Comparison of ENCODE assay signal across 8 cellular contexts in genomic region chr2:11582526-11583202, GRCh38. TPM values are rescaled to one million over a fixed set of nuclear protein-coding genes. Genes with fewer than 3 reads are reported as not detected.
DNase-seq lines count a peak whose midpoint lies in the region; ATAC-seq and TF ChIP-seq lines count a peak whose summit lies in the region.

No MANE protein-coding gene starts in this region.

- no peaks in the 10 kb centered on the region for H3K79me2 ChIP-seq in smooth muscle cell (ENCODE audit: low read depth)

- no peak overlapping the region for H2AFZ ChIP-seq in smooth muscle cell (ENCODE audit: low read depth)

- H3K27ac ChIP-seq in smooth muscle cell (ENCODE audit: low read depth): peak overlapping the region; percentile 97

- H3K9me3 ChIP-seq in smooth muscle cell (replicated peaks; ENCODE audit: low read depth): no peaks in the 10 kb centered on the region

- 54% methylated on average over 19 of the region's 19 CpGs for WGBS in smooth muscle cell (ENCODE audit: low lambda C conversion rate)

- H3K4me2 ChIP-seq in smooth muscle cell: peak overlapping the region; percentile 41

- H3K36me3 ChIP-seq in smooth muscle cell (ENCODE audit: low read depth): no peaks in the 10 kb centered on the region

- DNase-seq in activated CD4-positive, CD25-positive, alpha-beta regulatory T cell (lab: John Stamatoyannopoulos, UW): peak in 3 of 4 experiments; percentile 14 to 62 (median 32)
- DNase-seq in NCI-H1417 (lab: John Stamatoyannopoulos, UW) (peak; percentile 81 to 88 (median 88)), T-helper 1 cell (peak in 3 of 5 donors; percentile 27 to 41 (median 37)), astrocyte of the cerebellum (ENCODE audit: low read depth) (peak; percentile 1), iPS DF 19.7 (ENCODE audit: low read depth, low spot score) (peak; percentile 38), smooth muscle cell (lab: John Stamatoyannopoulos, UW; ENCODE audit: unreplicated experiment) (peak; percentile 38)

- no peak overlapping the region for H3K4me3 ChIP-seq in astrocyte of the cerebellum (ENCODE audit: low read depth, low read length)
- H3K4me3 ChIP-seq in smooth muscle cell: no peak overlapping the region

- in situ Hi-C loops in astrocyte of the cerebellum (cut with HindIII; ENCODE audit: low sequenced_read_pairs): no loop called here

- no peaks in the 10 kb centered on the region for H3K27me3 ChIP-seq in smooth muscle cell (ENCODE audit: low read depth)

- no peaks in the 10 kb centered on the region for H3F3A ChIP-seq in smooth muscle cell (ENCODE audit: low read depth)

- H4K20me1 ChIP-seq in smooth muscle cell (ENCODE audit: low read depth): no peaks in the 10 kb centered on the region

- TF ChIP-seq CTCF in astrocyte of the cerebellum (IDR thresholded peaks at IDR 0.05; ENCODE audit: low read depth, low read length, missing control alignments): peak; percentile 76
- peak; percentile 84 for TF ChIP-seq CTCF in smooth muscle cell (IDR thresholded peaks at IDR 0.05; ENCODE audit: borderline replicate concordance, insufficient read depth, poor library complexity, severe bottlenecking)

- H3K9ac ChIP-seq in smooth muscle cell (ENCODE audit: low read depth): peak overlapping the region; percentile 87

- ATAC-seq in activated CD4-positive, CD25-positive, alpha-beta regulatory T cell treated with anti-CD3 and anti-CD28 coated beads, Interleukin-2, amount 50 U/mL, for 24 hours: no peak
- no peak for ATAC-seq in GM19467 (IDR thresholded peaks at IDR 0.05; ENCODE audit: unreplicated experiment)

- peaks cover 7% of the 10 kb centered on the region for H3K4me1 ChIP-seq in smooth muscle cell (ENCODE audit: low read depth)

RNA-seq across cellular contexts. Expression of gene GREB1, which starts 48.8 kb away (rescaled TPM):
- 1.7 and 3.9 TPM in 2 replicates for total RNA-seq in smooth muscle cell
- 4.3 and 7.3 TPM in 2 replicates for polyA plus RNA-seq in smooth muscle cell

Comparison
In these comparisons a context has a peak if more than half of its experiments do, and no peak if none do; other contexts are left out.
1. DNase-seq: peak in every context shown above with its lines; median percentile 88 in NCI-H1417; 38 in iPS DF 19.7; 38 in smooth muscle cell; 37 in T-helper 1 cell; 32 in activated CD4-positive, CD25-positive, alpha-beta regulatory T cell; 1 in astrocyte of the cerebellum.